In genomic region chr1:171142081-171142450, GRCh38 we compare ENCODE assay signal across 1 cellular context.
TF ChIP-seq lines count a peak whose summit lies in the region.

No MANE protein-coding gene starts in this region.

TF ChIP-seq in H1, 55 proteins besides CTCF, POLR2A, EP300 and RAD21:
- TF ChIP-seq E2F6 (IDR thresholded peaks at IDR 0.05): no peak
- TF ChIP-seq GABPA (IDR thresholded peaks at IDR 0.05; ENCODE audit: borderline replicate concordance, insufficient read depth, low read length): no peak
- no peak for TF ChIP-seq HDAC6 (IDR thresholded peaks at IDR 0.05; ENCODE audit: low read depth, low read length)
- no peak for TF ChIP-seq TEAD4 (IDR thresholded peaks at IDR 0.05; ENCODE audit: low read depth, low read length)
- TF ChIP-seq EGR1 (IDR thresholded peaks at IDR 0.05; ENCODE audit: borderline replicate concordance, low read depth, low read length): no peak
